In the genomic region with DNA sequence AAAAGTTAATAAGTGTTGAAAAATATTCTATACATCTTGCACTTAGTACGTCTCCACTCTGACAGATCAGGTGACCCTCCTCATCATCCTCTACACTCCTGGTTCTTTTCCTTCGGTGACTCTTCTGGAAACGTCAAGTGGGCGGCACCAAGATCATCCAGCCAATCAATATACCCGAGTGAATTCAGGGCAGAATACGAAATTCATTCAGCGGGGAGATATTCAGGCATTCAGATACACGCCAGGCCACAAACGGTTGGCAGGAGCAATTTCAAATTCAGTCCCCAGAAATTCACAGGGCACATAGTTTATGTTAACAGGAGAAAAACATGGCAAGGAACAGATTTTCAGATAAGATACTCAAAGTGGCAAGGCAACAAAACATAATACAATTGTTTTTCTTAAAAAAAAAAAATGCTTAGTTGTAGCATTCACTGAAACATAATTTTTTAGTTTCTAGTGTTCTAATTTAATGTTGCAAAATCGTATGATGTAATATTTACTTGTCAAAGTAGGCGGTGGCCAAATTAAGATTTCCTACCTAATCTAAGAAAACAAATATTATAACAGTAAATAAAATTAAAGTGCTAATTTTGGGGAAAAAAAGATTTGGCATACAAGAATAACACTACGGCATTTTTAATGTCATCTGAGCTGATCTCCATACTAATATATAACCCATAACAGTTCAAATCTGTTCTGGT, we compare ENCODE assay signal across 9 cellular contexts. TPM values are rescaled to one million over a fixed set of nuclear protein-coding genes. Genes with fewer than 3 reads are reported as not detected.
DNase-seq lines count a peak whose midpoint lies in the region; ATAC-seq and TF ChIP-seq lines count a peak whose summit lies in the region.
"Had no signal": no experiment of that assay in that cellular context is flagged by ENCODE, and none has a peak within 500 bp of the region (broad histone marks: within the 10 kb centered on the region; RNA-seq: fewer than 3 reads in every experiment).

No MANE protein-coding gene starts in this region.

- DNase-seq in CD14-positive monocyte (ENCODE audit: low spot score): no peak
- no peak for DNase-seq in T-helper 2 cell treated with Interferon-gamma antibody and Interleukin-4, amounts not matched to agents 5 μg/mL and 100 μg/mL, for 36 hours (ENCODE audit: low spot score)
- peak; percentile 52 for DNase-seq in fibroblast of gingiva (ENCODE audit: low read depth)
- DNase-seq in ovary: peak in 1 of 5 donors; percentile 44
- DNase-seq in NCI-H2029 treated with DMSO at 0.1 percent for 48 hours (lab: John Stamatoyannopoulos, UW): no peak
- no peak for DNase-seq in HPDE6-E6E7 (ENCODE audit: extremely low spot score)
- no peak for DNase-seq in NCI-H128 (lab: John Stamatoyannopoulos, UW; ENCODE audit: unreplicated experiment)
- DNase-seq: Kasumi-1 had no signal

- H3K27me3 Mint-ChIP-seq in CD14-positive monocyte (ENCODE audit: low read depth in 3 of 3): no peaks in the 10 kb centered on the region
- no peaks in the 10 kb centered on the region for H3K27me3 Mint-ChIP-seq in T-helper 2 cell treated with Interferon-gamma antibody and Interleukin-4, amounts not matched to agents 5 μg/mL and 100 μg/mL, for 36 hours (ENCODE audit: low read depth)

- TF ChIP-seq CTCF in CD14-positive monocyte (IDR thresholded peaks at IDR 0.05) (no peak), ovary (IDR thresholded peaks at IDR 0.05) (no peak)

- H3K27ac Mint-ChIP-seq in CD14-positive monocyte: peak overlapping the region; percentile 63 to 99 (median 79)
- peak overlapping the region; percentile 83 for H3K27ac Mint-ChIP-seq in T-helper 2 cell treated with Interferon-gamma antibody and Interleukin-4, amounts not matched to agents 5 μg/mL and 100 μg/mL, for 36 hours

- intact Hi-C loops in CD14-positive monocyte (cut with micrococcal nuclease): loop anchor here (5.0 to 10.0 kb wide), 3 partner anchors 48 to 225 kb away; partner anchors contain the start of gene BZW1 (in 2 of the 2)
- intact Hi-C loops in ovary (cut with DNase I): loop anchor here in 3 of 4 donors (5.0 to 10.0 kb wide), 2 partner anchors 45 to 48 kb away; partner anchors contain the start of gene BZW1 (in 3 of the 3)

- peaks cover 0 to 1% (median 0%) of the 10 kb centered on the region in 7 donors for H3K9me3 Mint-ChIP-seq in CD14-positive monocyte
- H3K9me3 Mint-ChIP-seq in T-helper 2 cell treated with Interferon-gamma antibody and Interleukin-4, amounts not matched to agents 5 μg/mL and 100 μg/mL, for 36 hours: no peaks in the 10 kb centered on the region

- H3K27me3 ChIP-seq in ovary: no peaks in the 10 kb centered on the region

- ATAC-seq in GM21786 (IDR thresholded peaks at IDR 0.05; ENCODE audit: unreplicated experiment): no peak

- H3K4me1 Mint-ChIP-seq in CD14-positive monocyte: peaks cover 29% of the 10 kb centered on the region
- peaks cover 35% of the 10 kb centered on the region for H3K4me1 Mint-ChIP-seq in T-helper 2 cell treated with Interferon-gamma antibody and Interleukin-4, amounts not matched to agents 5 μg/mL and 100 μg/mL, for 36 hours (ENCODE audit: low read depth)

- H3K36me3 ChIP-seq in ovary: no peaks in the 10 kb centered on the region

- peaks cover 12% of the 10 kb centered on the region for H3K4me1 ChIP-seq in ovary (ENCODE audit: insufficient read depth)

- peak overlapping the region; percentile 100 for H3K4me3 ChIP-seq in ovary

- peaks cover 56 to 70% of the 10 kb centered on the region in 2 donors for H3K36me3 Mint-ChIP-seq in CD14-positive monocyte
- H3K36me3 Mint-ChIP-seq in T-helper 2 cell treated with Interferon-gamma antibody and Interleukin-4, amounts not matched to agents 5 μg/mL and 100 μg/mL, for 36 hours (ENCODE audit: low read depth): peaks cover 78% of the 10 kb centered on the region

- H3K4me3 Mint-ChIP-seq in CD14-positive monocyte: peak overlapping the region in 1 of 2 donors; percentile 58
- H3K4me3 Mint-ChIP-seq in T-helper 2 cell treated with Interferon-gamma antibody and Interleukin-4, amounts not matched to agents 5 μg/mL and 100 μg/mL, for 36 hours: peak overlapping the region; percentile 95

- 23 to 28% (median 24%) methylated on average over 12 of the region's 12 CpGs for WGBS in ovary, 3 donors

- H3K27ac ChIP-seq in ovary: no peak overlapping the region

- H3K9me3 ChIP-seq in ovary: no peaks in the 10 kb centered on the region

- no peak for TF ChIP-seq POLR2A in ovary (IDR thresholded peaks at IDR 0.05)

- TF ChIP-seq EP300 in ovary (IDR thresholded peaks at IDR 0.05): no peak

RNA-seq across cellular contexts. Expression of gene CLK1, which starts 4.2 kb away (rescaled TPM):
- 1 to 10 TPM; 7.5 to 8.2 TPM for polyA plus RNA-seq in CD14-positive monocyte
- 100 to 1,000 TPM in 6 of 7 donors, 10 to 100 TPM in 1; 88.3 to 266 (median 131) TPM for total RNA-seq in ovary
- polyA plus RNA-seq in ovary: 100 to 1,000 TPM; 112 to 157 TPM

RNA-seq across cellular contexts. Expression of gene PPIL3, which starts 28.6 kb away (rescaled TPM):
- polyA plus RNA-seq in CD14-positive monocyte (10 to 100 TPM; 12.3 to 20.4 TPM), ovary (10 to 100 TPM; 38.4 to 64.7 TPM)
- 10 to 100 TPM; 19.1 to 50.9 (median 38.2) TPM for total RNA-seq in ovary

RNA-seq across cellular contexts. Expression of gene NIF3L1, which starts 28.9 kb away (rescaled TPM):
- 10 to 100 TPM; 16.9 to 18.0 TPM for polyA plus RNA-seq in CD14-positive monocyte
- total RNA-seq in ovary: 10 to 100 TPM; 12.8 to 19.8 (median 16.4) TPM
- 10 to 100 TPM; 22.4 to 29.6 TPM for polyA plus RNA-seq in ovary

RNA-seq across cellular contexts. Expression of gene BZW1, which starts 48.5 kb away (rescaled TPM):
- polyA plus RNA-seq in CD14-positive monocyte (100 to 1,000 TPM; 202 to 221 TPM), ovary (100 to 1,000 TPM in 1 of 2 donors, 10 to 100 TPM in 1; 47.0 to 119 TPM)
- 100 to 1,000 TPM; 104 to 278 (median 156) TPM for total RNA-seq in ovary

Comparison
In these comparisons a context has a peak if more than half of its experiments do, and no peak if none do; other contexts are left out.
1. RNA of gene CLK1, which starts 4.2 kb away (polyA plus RNA-seq): 112 to 157 TPM in ovary; 7.5 to 8.2 TPM in CD14-positive monocyte; every median in the first group is over 10 times any median in the second.